In genomic region chr3:128421439-128421836, GRCh38 we compare ENCODE assay signal across 1 cellular context.
TF ChIP-seq lines count a peak whose summit lies in the region.

No MANE protein-coding gene starts in this region.

TF ChIP-seq in K562, 482 proteins besides CTCF, POLR2A, EP300 and RAD21 (continued from another document):
- TF ChIP-seq ZNF592 (IDR thresholded peaks at IDR 0.05) (peak; percentile 62; the same call in 1 of the 2 replicates), ZNF740 (CRISPR knock-in tag; IDR thresholded peaks at IDR 0.05) (peak; percentile 70; the same call in 1 of the 2 replicates), ZNF740 (tag; IDR thresholded peaks at IDR 0.05) (0 out of 4 replicates have a peak, but pooled peaks of 1 of the 2 experiments have one; percentile 20)
